ENCODE assay signal across 23 cellular contexts in the genomic region with DNA sequence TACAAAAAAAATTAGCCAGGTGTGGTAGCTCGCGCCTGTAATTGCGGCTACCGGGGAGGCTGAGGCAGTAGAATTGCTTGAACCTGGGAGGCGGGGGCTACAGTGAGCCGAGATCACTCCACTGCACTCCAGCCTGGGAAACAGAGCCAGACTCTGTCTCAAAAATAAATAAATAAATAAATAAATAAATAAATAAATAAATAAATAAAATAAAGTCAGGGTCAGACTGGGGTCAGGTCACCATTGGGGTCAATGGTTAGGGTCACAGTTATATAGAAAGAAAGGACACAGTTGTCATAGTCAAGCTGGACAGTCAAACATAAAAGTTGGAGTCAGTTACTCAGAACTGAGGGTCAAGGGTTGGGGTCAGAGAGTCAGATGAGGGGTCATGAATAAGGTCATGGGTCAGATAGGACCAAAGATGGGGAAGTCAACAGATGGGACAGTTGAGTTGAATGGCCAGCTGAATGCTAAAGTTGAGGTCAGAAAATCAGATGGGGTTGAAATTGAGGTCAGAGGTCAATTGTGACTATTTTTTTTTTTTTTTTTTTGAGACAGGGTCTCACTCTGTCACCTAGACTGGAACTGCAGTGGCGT. TPM values are rescaled to one million over a fixed set of nuclear protein-coding genes. Genes with fewer than 3 reads are reported as not detected.
A peak's percentile ranks its signal among the peaks of the same experiment; 100 is the strongest.
DNase-seq lines count a peak whose midpoint lies in the region; ATAC-seq, FAIRE-seq and TF ChIP-seq lines count a peak whose summit lies in the region.
"Had no signal": no experiment of that assay in that cellular context is flagged by ENCODE, and none has a peak within 500 bp of the region (broad histone marks: within the 10 kb centered on the region; RNA-seq: fewer than 3 reads in every experiment).

No MANE protein-coding gene starts in this region.

- no peak overlapping the region for H3K9ac ChIP-seq in H9 (ENCODE audit: extremely low read depth, insufficient read length, low read length)
- H3K9ac ChIP-seq in GM12878 (ENCODE audit: control insufficient read depth, insufficient read depth, low read length), result no peak overlapping the region

- H3K4ac ChIP-seq in H9 (ENCODE audit: low read depth, low read length), result no peak overlapping the region

- H3K36me3 Mint-ChIP-seq in H9 (ENCODE audit: insufficient read depth in 1 of 3, low read depth in 3 of 3), result peaks cover 11 to 59% (median 54%) of the 10 kb centered on the region in 3 experiments; a peak in 6 of 7 replicates
- no peaks in the 10 kb centered on the region for H3K36me3 Mint-ChIP-seq in stimulated activated naive B cell treated with anti-CD40 and anti-IgM and Interleukin-4, amounts not matched to agents 10 μg/mL and 1 μg/mL and 100 μg/mL, for 72 hours

- no peak overlapping the region for H3K14ac ChIP-seq in H9 (ENCODE audit: insufficient read depth, low read length)

- H3K9me3 ChIP-seq in H9 (ENCODE audit: control insufficient read depth, low read depth, low read length) (no peaks in the 10 kb centered on the region), GM12878 (replicated peaks; ENCODE audit: control insufficient read depth, insufficient read depth, low read length) (no peaks in the 10 kb centered on the region), osteoblast (ENCODE audit: low read depth, low read length) (no peaks in the 10 kb centered on the region)

- H3K27me3 Mint-ChIP-seq in H9 (ENCODE audit: low read depth), result no peaks in the 10 kb centered on the region
- peaks cover 9 to 16% of the 10 kb centered on the region in 2 donors for H3K27me3 Mint-ChIP-seq in stimulated activated naive B cell treated with anti-CD40 and anti-IgM and Interleukin-4, amounts not matched to agents 10 μg/mL and 1 μg/mL and 100 μg/mL, for 72 hours

- SMC1A ChIA-PET in GM12878 (lab: Charles Lee; ENCODE audit: uncharacterized antibody, unreplicated experiment), result no interaction called here

- no peak overlapping the region for H3K27ac ChIP-seq in H9 (ENCODE audit: insufficient read length, low read depth, low read length)
- H3K27ac ChIP-seq in GM12878 (ENCODE audit: control insufficient read depth, insufficient read depth), result no peak overlapping the region
- no peak overlapping the region for H3K27ac ChIP-seq in osteoblast (ENCODE audit: low read depth, low read length)

- RAD21 ChIA-PET in GM12878 (lab: Charles Lee; ENCODE audit: unreplicated experiment), result no interaction called here

- 0 out of 2 replicates have a peak overlapping the region, but pooled peaks have one; percentile 15 for H2BK15ac ChIP-seq in H9 (ENCODE audit: low read depth, low read length)

- no peak overlapping the region for H2BK20ac ChIP-seq in H9 (ENCODE audit: low read depth, low read length, poor library complexity, severe bottlenecking)

- no peak overlapping the region for H2BK120ac ChIP-seq in H9 (ENCODE audit: low read depth, low read length, poor library complexity, severe bottlenecking)

- H2AK5ac ChIP-seq in H9 (ENCODE audit: insufficient read length, low read length), result no peak overlapping the region

- H4K5ac ChIP-seq in H9 (ENCODE audit: insufficient read length, low read depth, low read length), result no peak overlapping the region

- TF ChIP-seq RAD21 in GM12878 (IDR thresholded peaks at IDR 0.05; ENCODE audit: insufficient read depth, low read depth, low read length), result no peak

- ATAC-seq in GM12878 (no peak), GM19324 (IDR thresholded peaks at IDR 0.05; ENCODE audit: low FRiP score, unreplicated experiment) (no peak)
- ATAC-seq in stimulated activated naive B cell treated with anti-CD40 and anti-IgM and Interleukin-4, amounts not matched to agents 10 μg/mL and 1 μg/mL and 100 μg/mL, for 72 hours (replicated peaks), result no peak
- ATAC-seq: GM23338, HCT116, Panc1 had no signal

- peaks cover 2% of the 10 kb centered on the region for H3K23me2 ChIP-seq in H9 (ENCODE audit: insufficient read length, low read depth, low read length, poor library complexity, severe bottlenecking)

- H3K27me3 ChIP-seq in H9 (ENCODE audit: insufficient read depth, low read length) (no peaks in the 10 kb centered on the region), GM12878 (replicated peaks in 1 of 2; ENCODE audit: control insufficient read depth in 2 of 2, insufficient read depth in 2 of 2, low read length in 1 of 2) (no peaks in the 10 kb centered on the region), osteoblast (ENCODE audit: insufficient read depth, low read length) (no peaks in the 10 kb centered on the region)

- in situ Hi-C loops in GM12878 (cut with MboI), result no loop called here

- no peak overlapping the region for H2BK5ac ChIP-seq in H9 (ENCODE audit: insufficient read length, low read length)

- WGBS in H9 (ENCODE audit: extremely low coverage, insufficient read length, low lambda C conversion rate), result no CpG with 5 or more reads among the region's 7 CpGs
- 72% methylated on average over 7 of the region's 7 CpGs for WGBS in GM12878 (ENCODE audit: insufficient coverage, insufficient replicate concordance, low lambda C conversion rate, missing lambda C conversion rate)

- H3K4me1 ChIP-seq in H9 (ENCODE audit: insufficient read depth, low read length) (no peaks in the 10 kb centered on the region), GM12878 (ENCODE audit: control insufficient read depth, insufficient read depth, low read length) (no peaks in the 10 kb centered on the region), osteoblast (ENCODE audit: insufficient read depth, low read length) (no peaks in the 10 kb centered on the region)

- H3K23ac ChIP-seq in H9 (ENCODE audit: insufficient read length, low read depth, low read length), result no peak overlapping the region

- H3K79me1 ChIP-seq in H9 (ENCODE audit: insufficient read depth, low read depth, low read length, poor library complexity, severe bottlenecking), result no peaks in the 10 kb centered on the region

- no peak overlapping the region for H3K27ac Mint-ChIP-seq in H9
- no peak overlapping the region for H3K27ac Mint-ChIP-seq in stimulated activated naive B cell treated with anti-CD40 and anti-IgM and Interleukin-4, amounts not matched to agents 10 μg/mL and 1 μg/mL and 100 μg/mL, for 72 hours
- H3K27ac Mint-ChIP-seq: CD8-positive, alpha-beta memory T cell; GM23338 had no signal

- CTCF ChIA-PET in GM12878 (lab: Yijun Ruan, JAX), result no interaction called here

- no peak overlapping the region for H3K56ac ChIP-seq in H9 (ENCODE audit: insufficient read length, low read depth, low read length)

- no peak for TF ChIP-seq EP300 in GM12878 (IDR thresholded peaks at IDR 0.05; ENCODE audit: borderline replicate concordance in 1 of 2, control insufficient read depth in 1 of 2, low read depth in 2 of 2, low read length in 2 of 2)

- POLR2A ChIA-PET in GM12878 (lab: Charles Lee), result no interaction called here

- no peak overlapping the region for H2BK12ac ChIP-seq in H9 (ENCODE audit: insufficient read length, low read depth, low read length)

- no peak overlapping the region for H3K18ac ChIP-seq in H9 (ENCODE audit: insufficient read length, low read depth, low read length)

- no TSS peak for BruUV-seq in GM12878 (replicated peaks; lab: Mats Ljungman, UMichigan)

- H3K4me2 ChIP-seq in H9 (ENCODE audit: insufficient read depth, insufficient read length, low read length), result no peak overlapping the region
- H3K4me2 ChIP-seq in GM12878 (ENCODE audit: control insufficient read depth, insufficient read depth), result no peak overlapping the region
- H3K4me2 ChIP-seq in osteoblast (ENCODE audit: insufficient read depth, low read length), result no peak overlapping the region
- H3K4me2 ChIP-seq: GM23338 had no signal

- H3K4me1 Mint-ChIP-seq in H9, result peaks cover 2 to 6% of the 10 kb centered on the region in 2 experiments; a peak in 1 of 4 replicates
- H3K4me1 Mint-ChIP-seq in stimulated activated naive B cell treated with anti-CD40 and anti-IgM and Interleukin-4, amounts not matched to agents 10 μg/mL and 1 μg/mL and 100 μg/mL, for 72 hours, result peaks cover 0 to 2% of the 10 kb centered on the region in 2 donors
- H3K4me1 Mint-ChIP-seq: CD8-positive, alpha-beta memory T cell; GM23338 had no signal

- H3K36me3 ChIP-seq in GM12878 (ENCODE audit: control insufficient read depth in 2 of 2, insufficient read depth in 2 of 2, low read length in 1 of 2) (no peaks in the 10 kb centered on the region), osteoblast (ENCODE audit: insufficient read depth, low read length) (no peaks in the 10 kb centered on the region)

- intact Hi-C loops in GM12878 (cut with micrococcal nuclease; ENCODE audit: unreplicated experiment), result no loop called here

- TF ChIP-seq POLR2A in GM12878 (IDR thresholded peaks at IDR 0.05; ENCODE audit: low read depth, low read length), result no peak

- no peaks in the 10 kb centered on the region for H3K79me2 ChIP-seq in H9 (ENCODE audit: insufficient read depth, low read length)
- H3K79me2 ChIP-seq in GM12878 (ENCODE audit: control insufficient read depth, insufficient read depth, low read length), result no peaks in the 10 kb centered on the region
- no peaks in the 10 kb centered on the region for H3K79me2 ChIP-seq in osteoblast (ENCODE audit: insufficient read depth, low read length)

- H4K91ac ChIP-seq in H9 (ENCODE audit: insufficient read length, low read depth, low read length), result no peak overlapping the region

- no peak for TF ChIP-seq CTCF in D721Med (IDR thresholded peaks at IDR 0.05; ENCODE audit: insufficient read depth, missing control alignments)
- TF ChIP-seq CTCF in H9 (conservative IDR thresholded peaks at IDR 0.05), result no peak
- no peak for TF ChIP-seq CTCF in GM12878 (IDR thresholded peaks at IDR 0.05 in 2 of 3, conservative IDR thresholded peaks at IDR 0.05 in 1 of 3; ENCODE audit: control insufficient read depth in 2 of 3, extremely low read depth in 1 of 3, insufficient read depth in 1 of 3, low read depth in 3 of 3, low read length in 3 of 3)
- no peak for TF ChIP-seq CTCF in osteoblast (IDR thresholded peaks at IDR 0.05; ENCODE audit: extremely low read depth, low read depth, low read length)

- no peak overlapping the region for H4K8ac ChIP-seq in H9 (replicated peaks; ENCODE audit: insufficient read length, low read depth, low read length)

- no peaks in the 10 kb centered on the region for H3K9me3 Mint-ChIP-seq in H9
- H3K9me3 Mint-ChIP-seq in stimulated activated naive B cell treated with anti-CD40 and anti-IgM and Interleukin-4, amounts not matched to agents 10 μg/mL and 1 μg/mL and 100 μg/mL, for 72 hours, result no peaks in the 10 kb centered on the region
- H3K9me3 Mint-ChIP-seq: CD8-positive, alpha-beta memory T cell; GM23338 had no signal

- H3K4me3 ChIP-seq in GM12878 (no peak overlapping the region), osteoblast (ENCODE audit: insufficient read depth, low read length) (no peak overlapping the region)
- H3K4me3 ChIP-seq: GM23338 had no signal

- H3K4me3 Mint-ChIP-seq in H9, result no peak overlapping the region
- H3K4me3 Mint-ChIP-seq in stimulated activated naive B cell treated with anti-CD40 and anti-IgM and Interleukin-4, amounts not matched to agents 10 μg/mL and 1 μg/mL and 100 μg/mL, for 72 hours, result no peak overlapping the region
- H3K4me3 Mint-ChIP-seq: CD8-positive, alpha-beta memory T cell; GM23338 had no signal

- peak; percentile 10 for DNase-seq in D721Med (ENCODE audit: insufficient read length, low spot score)
- no peak for DNase-seq in H9
- DNase-seq in GM12878 (ENCODE audit: low read depth, low spot score), result no peak
- peak; percentile 81 for DNase-seq in osteoblast (ENCODE audit: insufficient read length, low spot score, missing footprints)
- DNase-seq in stimulated activated naive B cell treated with anti-CD40 and anti-IgM and Interleukin-4, amounts not matched to agents 10 μg/mL and 1 μg/mL and 100 μg/mL, for 72 hours, result no peak
- DNase-seq in cortex of kidney (lab: John Stamatoyannopoulos, UW), result no peak
- DNase-seq: C1 segment of cervical spinal cord; CD8-positive, alpha-beta memory T cell; DMS53; GDM1; MM.1S; NCI-H1048; NCI-H1436; NCI-H187 treated with DMSO at 0.1 percent for 48 hours; NCI-H2107; NCI-H446 treated with DMSO at 0.1 percent for 48 hours; NCI-H69; NK-92 treated with Interleukin-12 subunit alpha and Interleukin-12 subunit beta, amount 100 ng/mL, for 24 hours; T-helper 1 cell had no signal

- no peaks in the 10 kb centered on the region for H4K20me1 ChIP-seq in H9 (ENCODE audit: control insufficient read depth, insufficient read depth, insufficient read length)
- H4K20me1 ChIP-seq in GM12878 (ENCODE audit: control insufficient read depth, insufficient read depth), result no peaks in the 10 kb centered on the region
- H4K20me1 ChIP-seq in osteoblast (ENCODE audit: insufficient read depth, low read length), result no peaks in the 10 kb centered on the region

- FAIRE-seq in D721Med (lab: Jason Lieb, UNC) (no peak), GM12878 (lab: Jason Lieb, UNC) (no peak)

- no peak overlapping the region for H2AFZ ChIP-seq in H9 (ENCODE audit: low read length)
- H2AFZ ChIP-seq in GM12878 (ENCODE audit: control insufficient read depth, low read depth, low read length), result no peak overlapping the region
- no peak overlapping the region for H2AFZ ChIP-seq in osteoblast (ENCODE audit: low read length)
- H2AFZ ChIP-seq: GM23338 had no signal

- no peak overlapping the region for H3T11ph ChIP-seq in H9 (ENCODE audit: low read length)

RNA-seq across cellular contexts. Expression of gene EPOR, which starts 16.7 kb away (rescaled TPM):
- 8.9 and 9.3 TPM in 2 replicates for total RNA-seq in H9 (2021)
- 8.5 and 12.7 TPM in 2 replicates for total RNA-seq in GM12878 (2013; cell fraction: nucleolus; rRNA removed)
- 3.0 and 3.8 TPM in 2 replicates for total RNA-seq in GM12878 (2014; rRNA removed)
- 1.2 and 1.4 TPM in 2 replicates for total RNA-seq in GM12878 (2014; rRNA removed; fragmentation: Illumina TruSeq; extraction: Trizol)
- total RNA-seq in GM12878 (2021), result 2.9 and 3.3 TPM in 2 replicates
- 1.2 TPM for polyA plus RNA-seq in GM12878 (2011; ENCODE audit: low read depth)
- polyA plus RNA-seq in GM12878 (2011; rRNA removed), result 1.8 and 2.8 TPM in 2 replicates
- 4.7 and 4.8 TPM in 2 replicates for polyA plus RNA-seq in GM12878 (2011; cell fraction: cytosol; rRNA removed)
- polyA plus RNA-seq in GM12878 (2011; cell fraction: nucleus; rRNA removed), result 6.8 and 7.8 TPM in 2 replicates
- polyA plus RNA-seq in GM12878 (2012), result 2.4 and 3.6 TPM in 2 replicates
- 0.65 and 1.4 TPM in 2 replicates for polyA plus RNA-seq in GM12878 (2014; fragmentation: Illumina TruSeq; extraction: Trizol)
- under 1 TPM; 0.66 to 0.74 TPM for polyA plus RNA-seq in GM12878 (2014; fragmentation: Nextera tagmentation; extraction: Ambion mirVana)
- 4.4 and 6.0 TPM in 2 replicates for polyA plus RNA-seq in GM12878 (2014; rRNA removed)
- 10 to 100 TPM in 1 of 2 experiments, 1 to 10 TPM in 1; 6.7 to 10.1 TPM for polyA plus RNA-seq in GM12878 (2016; fragmentation: Nextera tagmentation; extraction: Ambion mirVana)
- polyA minus RNA-seq in GM12878 (2011; rRNA and poly(A)+ RNA removed), result 1.7 and 4.5 TPM in 2 replicates
- polyA minus RNA-seq in GM12878 (2011; cell fraction: cytosol; rRNA and poly(A)+ RNA removed), result 2.3 and 2.5 TPM in 2 replicates
- polyA minus RNA-seq in GM12878 (2011; cell fraction: nucleus; rRNA and poly(A)+ RNA removed), result 6.0 and 6.7 TPM in 2 replicates
- 1.8 and 2.5 TPM in 2 replicates for total RNA-seq in osteoblast

RNA-seq across cellular contexts. Expression of gene RGL3, which starts 18.3 kb away (rescaled TPM):
- 58.5 and 65.9 TPM in 2 replicates for total RNA-seq in H9 (2021)
- 0.61 TPM in 1 of 2 replicates, not detected in the other for total RNA-seq in GM12878 (2013; cell fraction: nucleolus; rRNA removed)
- not detected in 2 replicates for total RNA-seq in GM12878 (2014; rRNA removed)
- not detected in 2 replicates for total RNA-seq in GM12878 (2014; rRNA removed; fragmentation: Illumina TruSeq; extraction: Trizol)
- total RNA-seq in GM12878 (2021), result not detected in 2 replicates
- not detected for polyA plus RNA-seq in GM12878 (2011; ENCODE audit: low read depth)
- not detected in 2 replicates for polyA plus RNA-seq in GM12878 (2011; rRNA removed)
- polyA plus RNA-seq in GM12878 (2011; cell fraction: cytosol; rRNA removed), result not detected in 2 replicates
- not detected in 2 replicates for polyA plus RNA-seq in GM12878 (2011; cell fraction: nucleus; rRNA removed)
- 0.25 and 0.28 TPM in 2 replicates for polyA plus RNA-seq in GM12878 (2012)
- polyA plus RNA-seq in GM12878 (2014; fragmentation: Illumina TruSeq; extraction: Trizol), result not detected in 2 replicates
- polyA plus RNA-seq in GM12878 (2014; fragmentation: Nextera tagmentation; extraction: Ambion mirVana), result not detected
- polyA plus RNA-seq in GM12878 (2014; rRNA removed), result not detected in 2 replicates
- polyA plus RNA-seq in GM12878 (2016; fragmentation: Nextera tagmentation; extraction: Ambion mirVana), result not detected
- not detected in 2 replicates for polyA minus RNA-seq in GM12878 (2011; rRNA and poly(A)+ RNA removed)
- 2.7 TPM in 1 of 2 replicates, not detected in the other for polyA minus RNA-seq in GM12878 (2011; cell fraction: cytosol; rRNA and poly(A)+ RNA removed)
- not detected in 2 replicates for polyA minus RNA-seq in GM12878 (2011; cell fraction: nucleus; rRNA and poly(A)+ RNA removed)
- total RNA-seq in osteoblast, result 0.29 and 0.36 TPM in 2 replicates
- total RNA-seq: CD8-positive, alpha-beta memory T cell had no signal
- polyA plus RNA-seq: CD8-positive, alpha-beta memory T cell had no signal

RNA-seq across cellular contexts. Expression of gene SWSAP1, which starts 26.3 kb away (rescaled TPM):
- 3.8 and 5.2 TPM in 2 replicates for total RNA-seq in H9 (2021)
- total RNA-seq in GM12878 (2013; cell fraction: nucleolus; rRNA removed), result 4.9 and 5.2 TPM in 2 replicates
- total RNA-seq in GM12878 (2014; rRNA removed), result 2.8 and 3.1 TPM in 2 replicates
- 1.5 and 2.1 TPM in 2 replicates for total RNA-seq in GM12878 (2014; rRNA removed; fragmentation: Illumina TruSeq; extraction: Trizol)
- total RNA-seq in GM12878 (2021), result 2.6 and 3.0 TPM in 2 replicates
- polyA plus RNA-seq in GM12878 (2011; ENCODE audit: low read depth), result 0.60 TPM
- polyA plus RNA-seq in GM12878 (2011; rRNA removed), result 1.2 and 2.3 TPM in 2 replicates
- 2.6 and 3.6 TPM in 2 replicates for polyA plus RNA-seq in GM12878 (2011; cell fraction: cytosol; rRNA removed)
- polyA plus RNA-seq in GM12878 (2011; cell fraction: nucleus; rRNA removed), result 3.8 and 3.9 TPM in 2 replicates
- 1.5 and 2.2 TPM in 2 replicates for polyA plus RNA-seq in GM12878 (2012)
- 0.35 and 1.6 TPM in 2 replicates for polyA plus RNA-seq in GM12878 (2014; fragmentation: Illumina TruSeq; extraction: Trizol)
- 1 to 10 TPM in 1 of 2 experiments, under 1 TPM in 1; 0.18 to 1.0 TPM for polyA plus RNA-seq in GM12878 (2014; fragmentation: Nextera tagmentation; extraction: Ambion mirVana)
- 3.7 and 4.7 TPM in 2 replicates for polyA plus RNA-seq in GM12878 (2014; rRNA removed)
- polyA plus RNA-seq in GM12878 (2016; fragmentation: Nextera tagmentation; extraction: Ambion mirVana), result 1 to 10 TPM; 5.3 to 6.5 TPM
- 2.2 and 4.5 TPM in 2 replicates for polyA minus RNA-seq in GM12878 (2011; rRNA and poly(A)+ RNA removed)
- polyA minus RNA-seq in GM12878 (2011; cell fraction: cytosol; rRNA and poly(A)+ RNA removed), result 1.3 and 1.5 TPM in 2 replicates
- polyA minus RNA-seq in GM12878 (2011; cell fraction: nucleus; rRNA and poly(A)+ RNA removed), result 2.9 and 5.1 TPM in 2 replicates
- 0.72 and 0.88 TPM in 2 replicates for total RNA-seq in osteoblast

RNA-seq across cellular contexts. Expression of gene ODAD3, which starts 34.1 kb away (rescaled TPM):
- 2.2 and 2.5 TPM in 2 replicates for total RNA-seq in H9 (2021)
- total RNA-seq in GM12878 (2013; cell fraction: nucleolus; rRNA removed), result not detected in 2 replicates
- not detected in 2 replicates for total RNA-seq in GM12878 (2014; rRNA removed)
- total RNA-seq in GM12878 (2014; rRNA removed; fragmentation: Illumina TruSeq; extraction: Trizol), result not detected in 2 replicates
- 0.11 and 0.28 TPM in 2 replicates for total RNA-seq in GM12878 (2021)
- 0.13 TPM for polyA plus RNA-seq in GM12878 (2011; ENCODE audit: low read depth)
- 0.20 and 0.39 TPM in 2 replicates for polyA plus RNA-seq in GM12878 (2011; rRNA removed)
- 0.20 and 0.24 TPM in 2 replicates for polyA plus RNA-seq in GM12878 (2011; cell fraction: cytosol; rRNA removed)
- polyA plus RNA-seq in GM12878 (2011; cell fraction: nucleus; rRNA removed), result 0.31 and 0.85 TPM in 2 replicates
- polyA plus RNA-seq in GM12878 (2012), result 1.0 and 1.2 TPM in 2 replicates
- polyA plus RNA-seq in GM12878 (2014; fragmentation: Illumina TruSeq; extraction: Trizol), result not detected in 2 replicates
- polyA plus RNA-seq in GM12878 (2014; fragmentation: Nextera tagmentation; extraction: Ambion mirVana), result not detected
- 0.08 TPM in 1 of 2 replicates, not detected in the other for polyA plus RNA-seq in GM12878 (2014; rRNA removed)
- under 1 TPM in 1 of 2 experiments, not detected in 1; 0.11 TPM for polyA plus RNA-seq in GM12878 (2016; fragmentation: Nextera tagmentation; extraction: Ambion mirVana)
- polyA minus RNA-seq in GM12878 (2011; rRNA and poly(A)+ RNA removed), result not detected in 2 replicates
- polyA minus RNA-seq in GM12878 (2011; cell fraction: cytosol; rRNA and poly(A)+ RNA removed), result not detected in 2 replicates
- polyA minus RNA-seq in GM12878 (2011; cell fraction: nucleus; rRNA and poly(A)+ RNA removed), result 0.24 TPM in 1 of 2 replicates, not detected in the other
- under 0.01 TPM in 2 replicates for total RNA-seq in osteoblast
- polyA plus RNA-seq: CD8-positive, alpha-beta memory T cell had no signal

RNA-seq across cellular contexts. Expression of gene PRKCSH, which starts 34.6 kb away (rescaled TPM):
- total RNA-seq in H9 (2021) (431 and 437 TPM in 2 replicates), GM12878 (2014; rRNA removed) (95.5 and 99.3 TPM in 2 replicates), GM12878 (2014; rRNA removed; fragmentation: Illumina TruSeq; extraction: Trizol) (37.9 and 40.5 TPM in 2 replicates), GM12878 (2021) (271 and 280 TPM in 2 replicates), osteoblast (117 and 119 TPM in 2 replicates)
- 82.5 and 98.4 TPM in 2 replicates for total RNA-seq in GM12878 (2013; cell fraction: nucleolus; rRNA removed)
- 102 TPM for polyA plus RNA-seq in GM12878 (2011; ENCODE audit: low read depth)
- polyA plus RNA-seq in GM12878 (2011; rRNA removed) (31.5 and 42.0 TPM in 2 replicates), GM12878 (2014; fragmentation: Illumina TruSeq; extraction: Trizol) (60.5 and 97.4 TPM in 2 replicates), GM12878 (2014; fragmentation: Nextera tagmentation; extraction: Ambion mirVana) (1 to 10 TPM; 1.1 to 5.2 TPM), GM12878 (2014; rRNA removed) (110 and 125 TPM in 2 replicates), GM12878 (2016; fragmentation: Nextera tagmentation; extraction: Ambion mirVana) (10 to 100 TPM; 42.0 to 46.1 TPM)
- polyA plus RNA-seq in GM12878 (2011; cell fraction: cytosol; rRNA removed), result 77.2 and 88.9 TPM in 2 replicates
- 270 and 309 TPM in 2 replicates for polyA plus RNA-seq in GM12878 (2011; cell fraction: nucleus; rRNA removed)
- polyA plus RNA-seq in GM12878 (2012), result 225 and 255 TPM in 2 replicates
- 47.5 and 73.1 TPM in 2 replicates for polyA minus RNA-seq in GM12878 (2011; rRNA and poly(A)+ RNA removed)
- 83.8 and 90.2 TPM in 2 replicates for polyA minus RNA-seq in GM12878 (2011; cell fraction: cytosol; rRNA and poly(A)+ RNA removed)
- polyA minus RNA-seq in GM12878 (2011; cell fraction: nucleus; rRNA and poly(A)+ RNA removed), result 53.7 and 95.3 TPM in 2 replicates

Comparison
In these comparisons a context has a peak if more than half of its experiments do, and no peak if none do; other contexts are left out.
1. DNase-seq: peak in D721Med (single experiment) and osteoblast (single experiment); none in H9 (single experiment), GM12878 (single experiment), stimulated activated naive B cell treated with anti-CD40 and anti-IgM and Interleukin-4, amounts not matched to agents 10 μg/mL and 1 μg/mL and 100 μg/mL, for 72 hours (single experiment) and cortex of kidney (single experiment).
2. RNA of gene RGL3, which starts 18.3 kb away (total RNA-seq): 58.5 to 65.9 TPM in H9; 0.29 to 0.36 TPM in osteoblast and 0.61 TPM in GM12878; every median in the first group is over 10 times any median in the second.